In genomic region chr11:27390959-27391326, GRCh38 we compare ENCODE assay signal across 15 cellular contexts. TPM values are rescaled to one million over a fixed set of nuclear protein-coding genes. Genes with fewer than 3 reads are reported as not detected.
A peak's percentile ranks its signal among the peaks of the same experiment; 100 is the strongest.
DNase-seq lines count a peak whose midpoint lies in the region; TF ChIP-seq lines count a peak whose summit lies in the region.
"Had no signal": no experiment of that assay in that cellular context is flagged by ENCODE, and none has a peak within 500 bp of the region (broad histone marks: within the 10 kb centered on the region; RNA-seq: fewer than 3 reads in every experiment).

No MANE protein-coding gene starts in this region.

- H3F3A ChIP-seq in neural progenitor cell (ENCODE audit: low read depth): peaks cover 85% of the 10 kb centered on the region

- no peaks in the 10 kb centered on the region for H3K9me3 ChIP-seq in neural progenitor cell (ENCODE audit: low read depth)
- H3K9me3 ChIP-seq: pancreas, SJSA1, tibial artery had no signal

- H3K27ac Mint-ChIP-seq in neural progenitor cell (peak overlapping the region; percentile 81), type B pancreatic cell (no peak overlapping the region)

- H3K4me1 ChIP-seq in neural progenitor cell: peaks cover 98% of the 10 kb centered on the region

- peaks cover 75% of the 10 kb centered on the region for H3K79me2 ChIP-seq in neural progenitor cell (ENCODE audit: low read depth)

- no peak overlapping the region for H2AFZ ChIP-seq in neural progenitor cell (replicated peaks)

- H3K36me3 Mint-ChIP-seq in neural progenitor cell (no peaks in the 10 kb centered on the region), type B pancreatic cell (peaks cover 5% of the 10 kb centered on the region)

- no peak overlapping the region for H3K4me3 ChIP-seq in AG10803 (ENCODE audit: low read length)
- H3K4me3 ChIP-seq in choroid plexus epithelial cell (ENCODE audit: low read depth, low read length): no peak overlapping the region
- H3K4me3 ChIP-seq in neural progenitor cell: peak overlapping the region; percentile 32
- H3K4me3 ChIP-seq: pancreas, SJSA1, tibial artery had no signal

- H3K36me3 ChIP-seq in neural progenitor cell: peaks cover 15% of the 10 kb centered on the region
- H3K36me3 ChIP-seq: pancreas, SJSA1, tibial artery had no signal

- peaks cover 28% of the 10 kb centered on the region for H4K20me1 ChIP-seq in neural progenitor cell (ENCODE audit: low read depth)

- no peaks in the 10 kb centered on the region for H3K27me3 ChIP-seq in neural progenitor cell
- H3K27me3 ChIP-seq: pancreas, SJSA1, tibial artery had no signal

- peak overlapping the region; percentile 97 for H3K27ac ChIP-seq in neural progenitor cell
- H3K27ac ChIP-seq: SJSA1, tibial artery had no signal

- H3K4me2 ChIP-seq in neural progenitor cell: peak overlapping the region; percentile 73

- DNase-seq in AG10803 (ENCODE audit: low read depth) (peak; percentile 79), LHCN-M2 (ENCODE audit: low read depth) (peak; percentile 36), choroid plexus epithelial cell (ENCODE audit: low read depth) (peak; percentile 33), neural progenitor cell (ENCODE audit: low spot score) (no peak), type B pancreatic cell (ENCODE audit: extremely low spot score, unreplicated experiment) (no peak), NCI-H1436 treated with DMSO at 0.1 percent for 48 hours (lab: John Stamatoyannopoulos, UW) (no peak), DMS79 (lab: John Stamatoyannopoulos, UW) (no peak), iPS-NIHi11 (ENCODE audit: low spot score) (no peak)
- DNase-seq: activated gamma-delta T cell, C1 segment of cervical spinal cord, cerebellar nuclear complex, NCI-H1930, pancreas, tibial artery had no signal

- H3K27me3 Mint-ChIP-seq in neural progenitor cell (ENCODE audit: insufficient read depth, low read depth): no peaks in the 10 kb centered on the region
- no peaks in the 10 kb centered on the region for H3K27me3 Mint-ChIP-seq in type B pancreatic cell

- H3K4me3 Mint-ChIP-seq in neural progenitor cell: no peak overlapping the region
- no peak overlapping the region for H3K4me3 Mint-ChIP-seq in type B pancreatic cell

- H3K9me3 Mint-ChIP-seq in neural progenitor cell (no peaks in the 10 kb centered on the region), type B pancreatic cell (no peaks in the 10 kb centered on the region)

- H3K4me1 Mint-ChIP-seq in neural progenitor cell (peaks cover 82% of the 10 kb centered on the region), type B pancreatic cell (ENCODE audit: unreplicated experiment) (peaks cover 40% of the 10 kb centered on the region)

- H3K9ac ChIP-seq in neural progenitor cell: no peak overlapping the region

- no peak for TF ChIP-seq CTCF in AG10803 (conservative IDR thresholded peaks at IDR 0.05; ENCODE audit: low read length)
- TF ChIP-seq CTCF in choroid plexus epithelial cell (conservative IDR thresholded peaks at IDR 0.05; ENCODE audit: low read depth, low read length): no peak
- TF ChIP-seq CTCF in neural progenitor cell (IDR thresholded peaks at IDR 0.05): no peak
- TF ChIP-seq CTCF in type B pancreatic cell (conservative IDR thresholded peaks at IDR 0.05): no peak

RNA-seq across cellular contexts. Expression of gene CCDC34, which starts 27.9 kb away (rescaled TPM):
- 11.2 and 18.5 TPM in 2 replicates for total RNA-seq in LHCN-M2 (2014; rRNA removed)
- polyA plus RNA-seq in LHCN-M2 (2012): 10.8 TPM
- 15.6 and 30.6 TPM in 2 replicates for total RNA-seq in neural progenitor cell (ENCODE audit: low replicate concordance)
- total RNA-seq in type B pancreatic cell (ENCODE audit: low replicate concordance): 18.2 and 30.4 TPM in 2 replicates

Comparison
In these comparisons a context has a peak if more than half of its experiments do, and no peak if none do; other contexts are left out.
1. DNase-seq: peak in AG10803 (single experiment), LHCN-M2 (single experiment) and choroid plexus epithelial cell (single experiment); none in neural progenitor cell (single experiment), type B pancreatic cell (single experiment), NCI-H1436 treated with DMSO at 0.1 percent for 48 hours (single experiment), DMS79 (single experiment) and iPS-NIHi11 (single experiment).